In genomic region chr12:9634177-9634803, GRCh38 we compare ENCODE assay signal across 8 cellular contexts. TPM values are rescaled to one million over a fixed set of nuclear protein-coding genes. Genes with fewer than 3 reads are reported as not detected.
DNase-seq lines count a peak whose midpoint lies in the region; ATAC-seq, FAIRE-seq and TF ChIP-seq lines count a peak whose summit lies in the region.

No MANE protein-coding gene starts in this region.

- H3K9ac ChIP-seq in neural progenitor cell, result no peak overlapping the region

- no peak overlapping the region for H3K4me2 ChIP-seq in neural progenitor cell

- no peaks in the 10 kb centered on the region for H3K79me2 ChIP-seq in neural progenitor cell (ENCODE audit: low read depth)

- TF ChIP-seq CTCF in AG09309 (IDR thresholded peaks at IDR 0.05; ENCODE audit: control insufficient read depth, insufficient read depth, low read depth, low read length, missing control alignments) (peak; percentile 70), neural progenitor cell (IDR thresholded peaks at IDR 0.05) (peak; percentile 86), uterus (IDR thresholded peaks at IDR 0.05) (peak; percentile 41 to 60 (median 55))
- TF ChIP-seq CTCF in activated CD8-positive, alpha-beta T cell treated with anti-CD3 and anti-CD28 coated beads for 36 hours (IDR thresholded peaks at IDR 0.05), result peak; percentile 91

- H3K4me1 Mint-ChIP-seq in activated CD8-positive, alpha-beta T cell treated with anti-CD3 and anti-CD28 coated beads for 36 hours (ENCODE audit: low read depth), result peaks cover 54% of the 10 kb centered on the region
- no peaks in the 10 kb centered on the region for H3K4me1 Mint-ChIP-seq in neural progenitor cell

- peak overlapping the region; percentile 31 for H3K4me3 Mint-ChIP-seq in activated CD8-positive, alpha-beta T cell treated with anti-CD3 and anti-CD28 coated beads for 36 hours
- H3K4me3 Mint-ChIP-seq in neural progenitor cell, result no peak overlapping the region

- peak; percentile 92 for FAIRE-seq in GM19239 (lab: Jason Lieb, UNC)
- peak; percentile 15 for FAIRE-seq in endometrium (lab: Jason Lieb, UNC)

- intact Hi-C loops in activated CD8-positive, alpha-beta T cell treated with anti-CD3 and anti-CD28 coated beads for 36 hours (cut with micrococcal nuclease), result loop anchor here (2.0 kb wide), 1 partner anchor 75 kb away; no protein-coding TSS in a partner anchor
- intact Hi-C loops in uterus (cut with DNase I; ENCODE audit: low total_unique reads), result loop anchor here (10.0 kb wide), 1 partner anchor 71 kb away; no protein-coding TSS in a partner anchor

- H2AFZ ChIP-seq in neural progenitor cell (replicated peaks), result no peak overlapping the region

- peak; percentile 16 for DNase-seq in AG09309 (ENCODE audit: low read depth)
- peak; percentile 41 for DNase-seq in GM19239 (ENCODE audit: insufficient read length, low spot score)
- peak; percentile 26 for DNase-seq in NCI-H2227 (lab: John Stamatoyannopoulos, UW; ENCODE audit: unreplicated experiment)
- peak; percentile 92 for DNase-seq in activated CD8-positive, alpha-beta T cell treated with anti-CD3 and anti-CD28 coated beads for 36 hours
- DNase-seq in neural progenitor cell (ENCODE audit: low spot score), result peak; percentile 57
- peak in 1 of 2 donors; percentile 56 for DNase-seq in uterus

- H3K27me3 ChIP-seq in neural progenitor cell (no peaks in the 10 kb centered on the region), uterus (no peaks in the 10 kb centered on the region)

- H3K27me3 Mint-ChIP-seq in activated CD8-positive, alpha-beta T cell treated with anti-CD3 and anti-CD28 coated beads for 36 hours, result no peaks in the 10 kb centered on the region
- peaks cover 3% of the 10 kb centered on the region for H3K27me3 Mint-ChIP-seq in neural progenitor cell (ENCODE audit: insufficient read depth, low read depth)

- peaks cover 21% of the 10 kb centered on the region for H3K9me3 Mint-ChIP-seq in activated CD8-positive, alpha-beta T cell treated with anti-CD3 and anti-CD28 coated beads for 36 hours
- peaks cover 9% of the 10 kb centered on the region for H3K9me3 Mint-ChIP-seq in neural progenitor cell

- ATAC-seq in activated CD8-positive, alpha-beta T cell treated with anti-CD3 and anti-CD28 coated beads for 36 hours, result peak; percentile 89
- no peak for ATAC-seq in HG03045 (IDR thresholded peaks at IDR 0.05; ENCODE audit: unreplicated experiment)

- H3F3A ChIP-seq in neural progenitor cell (ENCODE audit: low read depth), result no peaks in the 10 kb centered on the region

- peaks cover 23% of the 10 kb centered on the region for H3K36me3 Mint-ChIP-seq in activated CD8-positive, alpha-beta T cell treated with anti-CD3 and anti-CD28 coated beads for 36 hours (ENCODE audit: low read depth)
- peaks cover 5% of the 10 kb centered on the region for H3K36me3 Mint-ChIP-seq in neural progenitor cell

- no peak overlapping the region for H3K27ac ChIP-seq in neural progenitor cell
- no peak overlapping the region for H3K27ac ChIP-seq in uterus

- H3K4me1 ChIP-seq in neural progenitor cell (no peaks in the 10 kb centered on the region), uterus (no peaks in the 10 kb centered on the region)

- H4K20me1 ChIP-seq in neural progenitor cell (ENCODE audit: low read depth), result no peaks in the 10 kb centered on the region

- no peak for TF ChIP-seq POLR2A in uterus (IDR thresholded peaks at IDR 0.05)

- H3K4me3 ChIP-seq in AG09309 (ENCODE audit: control insufficient read depth, low read depth, low read length) (no peak overlapping the region), neural progenitor cell (no peak overlapping the region), uterus (no peak overlapping the region)

- H3K27ac Mint-ChIP-seq in activated CD8-positive, alpha-beta T cell treated with anti-CD3 and anti-CD28 coated beads for 36 hours, result peak overlapping the region; percentile 85
- H3K27ac Mint-ChIP-seq in neural progenitor cell, result no peak overlapping the region

- no peaks in the 10 kb centered on the region for H3K36me3 ChIP-seq in neural progenitor cell
- H3K36me3 ChIP-seq in uterus, result no peaks in the 10 kb centered on the region

- POLR2A ChIA-PET in activated CD8-positive, alpha-beta T cell treated with anti-CD3 and anti-CD28 coated beads for 36 hours (lab: Charles Lee), result interaction anchor here (0.6 to 2.1 kb wide), 6 partner anchors 16 to 68 kb away, joined by 3 to 7 read pairs (median 4); no protein-coding TSS in a partner anchor

- CTCF ChIA-PET in activated CD8-positive, alpha-beta T cell treated with anti-CD3 and anti-CD28 coated beads for 36 hours (lab: Charles Lee), result interaction anchor here (0.6 to 4.3 kb wide), 41 partner anchors 8 to 239 kb away, joined by 3 to 63 read pairs (median 4); no protein-coding TSS in a partner anchor

- H3K9me3 ChIP-seq in neural progenitor cell (ENCODE audit: low read depth), result no peaks in the 10 kb centered on the region
- no peaks in the 10 kb centered on the region for H3K9me3 ChIP-seq in uterus

RNA-seq across cellular contexts. Expression of gene KLRB1, which starts 26.6 kb away (rescaled TPM):
- total RNA-seq in activated CD8-positive, alpha-beta T cell treated with anti-CD3 and anti-CD28 coated beads for 36 hours, result 1 to 10 TPM; 4.7 to 4.9 TPM
- total RNA-seq in neural progenitor cell (ENCODE audit: low replicate concordance) (not detected in 2 replicates), uterus (under 1 TPM in 2 of 4 donors, not detected in 2; 0.41 to 0.61 TPM)

RNA-seq across cellular contexts. Expression of gene CLEC2D, which starts 35.2 kb away (rescaled TPM):
- 100 to 1,000 TPM; 240 to 259 TPM for total RNA-seq in activated CD8-positive, alpha-beta T cell treated with anti-CD3 and anti-CD28 coated beads for 36 hours
- total RNA-seq in neural progenitor cell (ENCODE audit: low replicate concordance) (10.3 and 18.7 TPM in 2 replicates), uterus (10 to 100 TPM in 2 of 4 donors, 1 to 10 TPM in 2; 6.8 to 22.8 (median 13.9) TPM)

Comparison
In these comparisons a context has a peak if more than half of its experiments do, and no peak if none do; other contexts are left out.
1. RNA of gene CLEC2D, which starts 35.2 kb away (total RNA-seq): 240 to 259 TPM in activated CD8-positive, alpha-beta T cell treated with anti-CD3 and anti-CD28 coated beads for 36 hours; 10.3 to 18.7 TPM in neural progenitor cell and 6.8 to 22.8 TPM in uterus; every median in the first group is over 10 times any median in the second.
2. Peak in every context shown above with its lines, with median percentiles within 50 percentile points of each other: CTCF ChIP-seq.